Comparison of ENCODE assay signal across 2 cellular contexts in the genomic region with DNA sequence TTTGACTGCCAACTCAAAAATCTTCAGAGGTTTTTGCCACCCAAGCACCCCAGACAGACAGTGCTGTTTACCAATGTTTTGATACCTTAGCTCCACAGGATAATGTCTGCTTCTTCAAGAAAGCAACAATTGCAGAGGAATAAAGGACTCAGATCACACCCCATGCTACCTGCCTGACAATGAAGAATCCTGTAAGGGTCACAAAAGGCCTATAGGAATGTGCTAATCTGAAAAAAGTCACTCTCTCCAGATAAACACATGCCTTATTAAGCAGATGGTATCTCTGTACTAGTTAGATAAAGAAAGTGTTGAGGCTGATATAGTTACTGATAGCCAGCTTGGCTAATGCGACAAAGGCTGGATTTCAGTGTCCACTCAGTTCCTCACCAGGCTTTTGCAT.
TF ChIP-seq lines count a peak whose summit lies in the region.

No MANE protein-coding gene starts in this region.

TF ChIP-seq in GM23338, 12 proteins besides CTCF, POLR2A, EP300 and RAD21:
- no peak for TF ChIP-seq EZH2 (IDR thresholded peaks at IDR 0.05; ENCODE audit: low read depth, unreplicated experiment)

TF ChIP-seq in H1, 55 proteins besides CTCF, POLR2A, EP300 and RAD21:
- TF ChIP-seq SIX5 (IDR thresholded peaks at IDR 0.05; ENCODE audit: low read depth, low read length) (no peak), SIRT6 (IDR thresholded peaks at IDR 0.05; ENCODE audit: low read length) (no peak), SIN3A (conservative IDR thresholded peaks at IDR 0.05 in 1 of 2, IDR thresholded peaks at IDR 0.05 in 1 of 2; ENCODE audit: low read depth in 1 of 2, low read length in 2 of 2) (no peak), TBP (IDR thresholded peaks at IDR 0.05; ENCODE audit: low read depth, low read length) (no peak), YY1 (IDR thresholded peaks at IDR 0.05; ENCODE audit: low read depth, low read length) (no peak), POLR2AphosphoS5 (IDR thresholded peaks at IDR 0.05; ENCODE audit: low read depth, low read length) (no peak), FOSL1 (IDR thresholded peaks at IDR 0.05; ENCODE audit: insufficient read depth, low read depth, low read length) (no peak), KDM1A (IDR thresholded peaks at IDR 0.05; ENCODE audit: borderline replicate concordance, low read length) (no peak), POU5F1 (IDR thresholded peaks at IDR 0.05; ENCODE audit: low read depth, low read length) (no peak), RXRA (IDR thresholded peaks at IDR 0.05; ENCODE audit: insufficient read depth, low read depth, low read length) (no peak), SAP30 (IDR thresholded peaks at IDR 0.05; ENCODE audit: insufficient read depth, insufficient replicate concordance, low read length) (no peak), TCF12 (IDR thresholded peaks at IDR 0.05; ENCODE audit: low read depth, low read length) (no peak), ZNF274 (IDR thresholded peaks at IDR 0.05; ENCODE audit: borderline replicate concordance, extremely low read depth, low read length) (no peak), NANOG (IDR thresholded peaks at IDR 0.05; ENCODE audit: insufficient read depth, low read depth, low read length, poor library complexity, severe bottlenecking) (no peak), RNF2 (IDR thresholded peaks at IDR 0.05; ENCODE audit: borderline replicate concordance, low read depth, low read length, missing control alignments, poor library complexity, severe bottlenecking) (no peak)
- TF ChIP-seq, protein P1, sequence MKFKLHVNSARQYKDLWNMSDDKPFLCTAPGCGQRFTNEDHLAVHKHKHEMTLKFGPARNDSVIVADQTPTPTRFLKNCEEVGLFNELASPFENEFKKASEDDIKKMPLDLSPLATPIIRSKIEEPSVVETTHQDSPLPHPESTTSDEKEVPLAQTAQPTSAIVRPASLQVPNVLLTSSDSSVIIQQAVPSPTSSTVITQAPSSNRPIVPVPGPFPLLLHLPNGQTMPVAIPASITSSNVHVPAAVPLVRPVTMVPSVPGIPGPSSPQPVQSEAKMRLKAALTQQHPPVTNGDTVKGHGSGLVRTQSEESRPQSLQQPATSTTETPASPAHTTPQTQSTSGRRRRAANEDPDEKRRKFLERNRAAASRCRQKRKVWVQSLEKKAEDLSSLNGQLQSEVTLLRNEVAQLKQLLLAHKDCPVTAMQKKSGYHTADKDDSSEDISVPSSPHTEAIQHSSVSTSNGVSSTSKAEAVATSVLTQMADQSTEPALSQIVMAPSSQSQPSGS (IDR thresholded peaks at IDR 0.05; ENCODE audit: low read length): no peak
- TF ChIP-seq, protein P2, sequence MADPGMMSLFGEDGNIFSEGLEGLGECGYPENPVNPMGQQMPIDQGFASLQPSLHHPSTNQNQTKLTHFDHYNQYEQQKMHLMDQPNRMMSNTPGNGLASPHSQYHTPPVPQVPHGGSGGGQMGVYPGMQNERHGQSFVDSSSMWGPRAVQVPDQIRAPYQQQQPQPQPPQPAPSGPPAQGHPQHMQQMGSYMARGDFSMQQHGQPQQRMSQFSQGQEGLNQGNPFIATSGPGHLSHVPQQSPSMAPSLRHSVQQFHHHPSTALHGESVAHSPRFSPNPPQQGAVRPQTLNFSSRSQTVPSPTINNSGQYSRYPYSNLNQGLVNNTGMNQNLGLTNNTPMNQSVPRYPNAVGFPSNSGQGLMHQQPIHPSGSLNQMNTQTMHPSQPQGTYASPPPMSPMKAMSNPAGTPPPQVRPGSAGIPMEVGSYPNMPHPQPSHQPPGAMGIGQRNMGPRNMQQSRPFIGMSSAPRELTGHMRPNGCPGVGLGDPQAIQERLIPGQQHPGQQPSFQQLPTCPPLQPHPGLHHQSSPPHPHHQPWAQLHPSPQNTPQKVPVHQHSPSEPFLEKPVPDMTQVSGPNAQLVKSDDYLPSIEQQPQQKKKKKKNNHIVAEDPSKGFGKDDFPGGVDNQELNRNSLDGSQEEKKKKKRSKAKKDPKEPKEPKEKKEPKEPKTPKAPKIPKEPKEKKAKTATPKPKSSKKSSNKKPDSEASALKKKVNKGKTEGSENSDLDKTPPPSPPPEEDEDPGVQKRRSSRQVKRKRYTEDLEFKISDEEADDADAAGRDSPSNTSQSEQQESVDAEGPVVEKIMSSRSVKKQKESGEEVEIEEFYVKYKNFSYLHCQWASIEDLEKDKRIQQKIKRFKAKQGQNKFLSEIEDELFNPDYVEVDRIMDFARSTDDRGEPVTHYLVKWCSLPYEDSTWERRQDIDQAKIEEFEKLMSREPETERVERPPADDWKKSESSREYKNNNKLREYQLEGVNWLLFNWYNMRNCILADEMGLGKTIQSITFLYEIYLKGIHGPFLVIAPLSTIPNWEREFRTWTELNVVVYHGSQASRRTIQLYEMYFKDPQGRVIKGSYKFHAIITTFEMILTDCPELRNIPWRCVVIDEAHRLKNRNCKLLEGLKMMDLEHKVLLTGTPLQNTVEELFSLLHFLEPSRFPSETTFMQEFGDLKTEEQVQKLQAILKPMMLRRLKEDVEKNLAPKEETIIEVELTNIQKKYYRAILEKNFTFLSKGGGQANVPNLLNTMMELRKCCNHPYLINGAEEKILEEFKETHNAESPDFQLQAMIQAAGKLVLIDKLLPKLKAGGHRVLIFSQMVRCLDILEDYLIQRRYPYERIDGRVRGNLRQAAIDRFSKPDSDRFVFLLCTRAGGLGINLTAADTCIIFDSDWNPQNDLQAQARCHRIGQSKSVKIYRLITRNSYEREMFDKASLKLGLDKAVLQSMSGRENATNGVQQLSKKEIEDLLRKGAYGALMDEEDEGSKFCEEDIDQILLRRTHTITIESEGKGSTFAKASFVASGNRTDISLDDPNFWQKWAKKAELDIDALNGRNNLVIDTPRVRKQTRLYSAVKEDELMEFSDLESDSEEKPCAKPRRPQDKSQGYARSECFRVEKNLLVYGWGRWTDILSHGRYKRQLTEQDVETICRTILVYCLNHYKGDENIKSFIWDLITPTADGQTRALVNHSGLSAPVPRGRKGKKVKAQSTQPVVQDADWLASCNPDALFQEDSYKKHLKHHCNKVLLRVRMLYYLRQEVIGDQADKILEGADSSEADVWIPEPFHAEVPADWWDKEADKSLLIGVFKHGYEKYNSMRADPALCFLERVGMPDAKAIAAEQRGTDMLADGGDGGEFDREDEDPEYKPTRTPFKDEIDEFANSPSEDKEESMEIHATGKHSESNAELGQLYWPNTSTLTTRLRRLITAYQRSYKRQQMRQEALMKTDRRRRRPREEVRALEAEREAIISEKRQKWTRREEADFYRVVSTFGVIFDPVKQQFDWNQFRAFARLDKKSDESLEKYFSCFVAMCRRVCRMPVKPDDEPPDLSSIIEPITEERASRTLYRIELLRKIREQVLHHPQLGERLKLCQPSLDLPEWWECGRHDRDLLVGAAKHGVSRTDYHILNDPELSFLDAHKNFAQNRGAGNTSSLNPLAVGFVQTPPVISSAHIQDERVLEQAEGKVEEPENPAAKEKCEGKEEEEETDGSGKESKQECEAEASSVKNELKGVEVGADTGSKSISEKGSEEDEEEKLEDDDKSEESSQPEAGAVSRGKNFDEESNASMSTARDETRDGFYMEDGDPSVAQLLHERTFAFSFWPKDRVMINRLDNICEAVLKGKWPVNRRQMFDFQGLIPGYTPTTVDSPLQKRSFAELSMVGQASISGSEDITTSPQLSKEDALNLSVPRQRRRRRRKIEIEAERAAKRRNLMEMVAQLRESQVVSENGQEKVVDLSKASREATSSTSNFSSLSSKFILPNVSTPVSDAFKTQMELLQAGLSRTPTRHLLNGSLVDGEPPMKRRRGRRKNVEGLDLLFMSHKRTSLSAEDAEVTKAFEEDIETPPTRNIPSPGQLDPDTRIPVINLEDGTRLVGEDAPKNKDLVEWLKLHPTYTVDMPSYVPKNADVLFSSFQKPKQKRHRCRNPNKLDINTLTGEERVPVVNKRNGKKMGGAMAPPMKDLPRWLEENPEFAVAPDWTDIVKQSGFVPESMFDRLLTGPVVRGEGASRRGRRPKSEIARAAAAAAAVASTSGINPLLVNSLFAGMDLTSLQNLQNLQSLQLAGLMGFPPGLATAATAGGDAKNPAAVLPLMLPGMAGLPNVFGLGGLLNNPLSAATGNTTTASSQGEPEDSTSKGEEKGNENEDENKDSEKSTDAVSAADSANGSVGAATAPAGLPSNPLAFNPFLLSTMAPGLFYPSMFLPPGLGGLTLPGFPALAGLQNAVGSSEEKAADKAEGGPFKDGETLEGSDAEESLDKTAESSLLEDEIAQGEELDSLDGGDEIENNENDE (IDR thresholded peaks at IDR 0.05; ENCODE audit: insufficient replicate concordance, low read length): no peak
- TF ChIP-seq, protein P3, sequence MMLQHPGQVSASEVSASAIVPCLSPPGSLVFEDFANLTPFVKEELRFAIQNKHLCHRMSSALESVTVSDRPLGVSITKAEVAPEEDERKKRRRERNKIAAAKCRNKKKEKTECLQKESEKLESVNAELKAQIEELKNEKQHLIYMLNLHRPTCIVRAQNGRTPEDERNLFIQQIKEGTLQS (IDR thresholded peaks at IDR 0.05; ENCODE audit: insufficient read depth, low read depth, low read length): no peak
